Comparison of ENCODE assay signal across 8 cellular contexts in the genomic region with DNA sequence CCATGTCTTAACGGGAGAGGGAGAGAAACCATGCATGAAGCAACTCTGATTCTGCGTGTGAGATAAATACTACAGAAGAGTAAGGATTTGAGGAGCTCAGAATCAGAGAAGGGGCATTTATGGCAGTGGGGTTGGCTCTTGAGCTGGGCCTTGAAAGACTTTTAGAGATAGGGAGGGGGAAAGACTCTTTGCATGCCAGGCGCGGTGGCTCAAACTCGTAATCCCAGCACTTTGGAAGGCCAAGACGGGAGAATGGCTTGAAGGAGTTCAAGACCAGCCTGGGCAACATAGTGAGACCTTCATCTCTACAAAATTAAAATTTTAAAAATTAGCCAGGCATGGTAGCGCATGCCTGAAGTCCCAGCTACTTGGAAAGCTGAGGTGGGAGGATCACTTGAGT. TPM values are rescaled to one million over a fixed set of nuclear protein-coding genes. Genes with fewer than 3 reads are reported as not detected.
DNase-seq lines count a peak whose midpoint lies in the region; ATAC-seq, FAIRE-seq and TF ChIP-seq lines count a peak whose summit lies in the region.

No MANE protein-coding gene starts in this region.

- in situ Hi-C loops in K562 (cut with MboI), result no loop called here

- CTCF ChIA-PET in K562 (lab: Yijun Ruan, JAX; ENCODE audit: low intra/inter-chr PET ratio), result no interaction called here

- FAIRE-seq in K562 (lab: Jason Lieb, UNC), result no peak

- H3K79me2 ChIP-seq in K562 (ENCODE audit: control insufficient read depth, insufficient read depth, low read length), result no peaks in the 10 kb centered on the region

- peak overlapping the region; percentile 86 for H3K4me3 Mint-ChIP-seq in activated naive CD4-positive, alpha-beta T cell treated with anti-CD3 and anti-CD28 coated beads, Interleukin-2, amount 50 U/mL, for 24 hours

- H3K27me3 ChIP-seq in K562 (ENCODE audit: control insufficient read depth in 2 of 2, insufficient read depth in 2 of 2, low read length in 2 of 2) (peaks cover 6% of the 10 kb centered on the region in 2 experiments; a peak in 4 of 5 replicates), mucosa of stomach (ENCODE audit: control insufficient read depth, insufficient read depth, low read length) (no peaks in the 10 kb centered on the region), upper lobe of left lung (no peaks in the 10 kb centered on the region)

- H3K27ac ChIP-seq in K562 (ENCODE audit: extremely low read depth, low read depth, low read length), result no peak overlapping the region
- peak overlapping the region; percentile 92 to 98 (median 96) for H3K27ac ChIP-seq in upper lobe of left lung

- ATAC-seq in K562, result no peak
- ATAC-seq in upper lobe of left lung (ENCODE audit: low FRiP score in 2 of 2), result no peak
- ATAC-seq in HG03196 (IDR thresholded peaks at IDR 0.05; ENCODE audit: unreplicated experiment), result no peak

- TF ChIP-seq RAD21 in K562 (CRISPR knock-in tag; conservative IDR thresholded peaks at IDR 0.05 in 1 of 2, IDR thresholded peaks at IDR 0.05 in 1 of 2), result no peak

- H3K9me1 ChIP-seq in K562 (ENCODE audit: control insufficient read depth, insufficient read depth, low read length), result peaks cover 4% of the 10 kb centered on the region

- DNase-seq in activated naive CD4-positive, alpha-beta T cell (lab: John Stamatoyannopoulos, UW), result no peak
- DNase-seq in K562 (ENCODE audit: extremely low read depth in 1 of 4, low spot score in 3 of 4), result no peak
- DNase-seq in upper lobe of left lung, result no peak
- no peak for DNase-seq in NCI-H2196 (lab: John Stamatoyannopoulos, UW; ENCODE audit: unreplicated experiment)
- no peak for DNase-seq in NCI-H2171 (lab: John Stamatoyannopoulos, UW)

- H3K4me2 ChIP-seq in K562 (ENCODE audit: insufficient read depth, low read length), result peak overlapping the region; percentile 88

- H3K36me3 ChIP-seq in K562 (ENCODE audit: control insufficient read depth, insufficient read depth, low read length), result no peaks in the 10 kb centered on the region
- no peaks in the 10 kb centered on the region for H3K36me3 ChIP-seq in mucosa of stomach (ENCODE audit: control insufficient read depth, insufficient read depth, low read length)
- no peaks in the 10 kb centered on the region for H3K36me3 ChIP-seq in upper lobe of left lung

- peak overlapping the region; percentile 99 for H2AFZ ChIP-seq in K562 (ENCODE audit: low read depth, low read length)

- TF ChIP-seq EP300 in K562 (IDR thresholded peaks at IDR 0.05; ENCODE audit: low read length) (no peak), upper lobe of left lung (IDR thresholded peaks at IDR 0.05) (no peak)

- no TSS peak for BruUV-seq in K562 (replicated peaks; lab: Mats Ljungman, UMichigan)

- H4K20me1 ChIP-seq in K562 (replicated peaks; ENCODE audit: control insufficient read depth, insufficient read depth, low read length), result no peaks in the 10 kb centered on the region

- intact Hi-C loops in K562 (cut with micrococcal nuclease), result no loop called here

- H3K9me3 ChIP-seq in K562 (replicated peaks; ENCODE audit: control insufficient read depth, insufficient read depth, low read depth, low read length), result no peaks in the 10 kb centered on the region
- no peaks in the 10 kb centered on the region for H3K9me3 ChIP-seq in mucosa of stomach (ENCODE audit: control insufficient read depth, low read length)
- no peaks in the 10 kb centered on the region for H3K9me3 ChIP-seq in upper lobe of left lung

- TF ChIP-seq POLR2A in K562 (conservative IDR thresholded peaks at IDR 0.05) (no peak), upper lobe of left lung (IDR thresholded peaks at IDR 0.05) (no peak)

- 87% methylated on average over 5 of the region's 7 CpGs for WGBS in K562 (ENCODE audit: insufficient coverage, low coverage, missing lambda C conversion rate)
- 88 to 90% methylated on average over 7 of the region's 7 CpGs for WGBS in upper lobe of left lung, 2 donors

- H3K36me3 Mint-ChIP-seq in activated naive CD4-positive, alpha-beta T cell treated with anti-CD3 and anti-CD28 coated beads, Interleukin-2, amount 50 U/mL, for 24 hours, result no peaks in the 10 kb centered on the region

- H3K9ac ChIP-seq in K562 (ENCODE audit: insufficient read depth in 1 of 2, low read depth in 2 of 2, low read length in 2 of 2) (no peak overlapping the region), mucosa of stomach (ENCODE audit: low read length) (no peak overlapping the region)

- peaks cover 17% of the 10 kb centered on the region for H3K4me1 Mint-ChIP-seq in activated naive CD4-positive, alpha-beta T cell treated with anti-CD3 and anti-CD28 coated beads, Interleukin-2, amount 50 U/mL, for 24 hours

- H3K27me3 Mint-ChIP-seq in activated naive CD4-positive, alpha-beta T cell treated with anti-CD3 and anti-CD28 coated beads, Interleukin-2, amount 50 U/mL, for 24 hours, result no peaks in the 10 kb centered on the region

- TF ChIP-seq CTCF in K562 (IDR thresholded peaks at IDR 0.05 in 2 of 3, conservative IDR thresholded peaks at IDR 0.05 in 1 of 3; ENCODE audit: insufficient read depth in 2 of 3, low read depth in 1 of 3, low read length in 3 of 3), result no peak
- no peak for TF ChIP-seq CTCF in upper lobe of left lung (IDR thresholded peaks at IDR 0.05)

- no peak overlapping the region for H3K4me3 ChIP-seq in K562
- H3K4me3 ChIP-seq in mucosa of stomach (ENCODE audit: low read length), result peak overlapping the region; percentile 48
- peak overlapping the region in 3 of 4 donors; percentile 62 to 66 (median 65) for H3K4me3 ChIP-seq in upper lobe of left lung

- no peak overlapping the region for H3K27ac Mint-ChIP-seq in activated naive CD4-positive, alpha-beta T cell treated with anti-CD3 and anti-CD28 coated beads, Interleukin-2, amount 50 U/mL, for 24 hours

- H3K4me1 ChIP-seq in K562 (replicated peaks in 1 of 2; ENCODE audit: control insufficient read depth in 2 of 2, insufficient read depth in 2 of 2, low read length in 2 of 2) (peaks cover 23 to 37% of the 10 kb centered on the region in 2 experiments), mucosa of stomach (ENCODE audit: control insufficient read depth, insufficient read depth, low read length) (peaks cover 51% of the 10 kb centered on the region), upper lobe of left lung (peaks cover 39 to 62% (median 52%) of the 10 kb centered on the region in 4 donors)

- POLR2A ChIA-PET in K562 (lab: Yijun Ruan, JAX), result interaction anchor here (1.3 to 3.3 kb wide), 5 partner anchors 11 to 46 kb away, joined by 3 to 40 read pairs (median 10); no protein-coding TSS in a partner anchor

- no peaks in the 10 kb centered on the region for H3K9me3 Mint-ChIP-seq in activated naive CD4-positive, alpha-beta T cell treated with anti-CD3 and anti-CD28 coated beads, Interleukin-2, amount 50 U/mL, for 24 hours

RNA-seq across cellular contexts. Expression of gene ARMH1, which starts 0.7 kb away (rescaled TPM):
- 0.28 TPM in 1 of 2 replicates, not detected in the other for total RNA-seq in K562 (2011; cell fraction: chromatin; rRNA removed; ENCODE audit: low replicate concordance)
- not detected in 2 replicates for total RNA-seq in K562 (2011; cell fraction: nucleolus; rRNA removed)
- total RNA-seq in K562 (2011; cell fraction: nucleoplasm; rRNA removed), result not detected in 2 replicates
- total RNA-seq in K562 (2014; rRNA removed) (not detected in 2 replicates), K562 (2014; rRNA removed; fragmentation: Illumina TruSeq; extraction: Trizol) (not detected in 2 replicates), K562 (2015; rRNA removed; fragmentation: Illumina TruSeq; extraction: Trizol) (not detected in 2 replicates), K562 (2021) (0.49 TPM in 1 of 2 replicates, not detected in the other), upper lobe of left lung (10 to 100 TPM in 4 of 6 donors, 1 to 10 TPM in 2; 4.6 to 29.3 (median 13.0) TPM)
- polyA plus RNA-seq in K562 (2011; rRNA removed) (0.37 TPM in 1 of 2 replicates, not detected in the other), K562 (2014; fragmentation: Illumina TruSeq; extraction: Trizol) (not detected in 2 replicates), K562 (2014; fragmentation: Nextera tagmentation; extraction: Ambion mirVana) (not detected), K562 (2014; rRNA removed) (0.41 TPM in 1 of 2 replicates, not detected in the other)
- 0.07 and 0.72 TPM in 2 replicates for polyA plus RNA-seq in K562 (2011; cell fraction: cytosol; rRNA removed)
- polyA plus RNA-seq in K562 (2011; cell fraction: nucleus; rRNA removed), result 2.1 and 3.0 TPM in 2 replicates
- polyA plus RNA-seq in K562 (2012), result not detected in 2 replicates
- not detected in 2 replicates for polyA minus RNA-seq in K562 (2011; rRNA and poly(A)+ RNA removed)
- not detected in 2 replicates for polyA minus RNA-seq in K562 (2011; cell fraction: cytosol; rRNA and poly(A)+ RNA removed)
- not detected in 2 replicates for polyA minus RNA-seq in K562 (2011; cell fraction: nucleus; rRNA and poly(A)+ RNA removed)

RNA-seq across cellular contexts. Expression of gene TMEM53, which starts 0.9 kb away (rescaled TPM):
- 2.3 and 4.2 TPM in 2 replicates for total RNA-seq in K562 (2011; cell fraction: chromatin; rRNA removed; ENCODE audit: low replicate concordance)
- total RNA-seq in K562 (2011; cell fraction: nucleolus; rRNA removed), result 4.0 and 4.1 TPM in 2 replicates
- 3.8 and 5.0 TPM in 2 replicates for total RNA-seq in K562 (2011; cell fraction: nucleoplasm; rRNA removed)
- total RNA-seq in K562 (2014; rRNA removed) (2.0 and 4.7 TPM in 2 replicates), K562 (2014; rRNA removed; fragmentation: Illumina TruSeq; extraction: Trizol) (0.45 and 1.3 TPM in 2 replicates), K562 (2015; rRNA removed; fragmentation: Illumina TruSeq; extraction: Trizol) (1.8 and 2.1 TPM in 2 replicates), K562 (2021) (3.1 and 3.7 TPM in 2 replicates), upper lobe of left lung (10 to 100 TPM; 10.7 to 46.1 (median 19.7) TPM)
- polyA plus RNA-seq in K562 (2011; rRNA removed) (3.0 and 4.1 TPM in 2 replicates), K562 (2014; fragmentation: Illumina TruSeq; extraction: Trizol) (3.3 and 3.4 TPM in 2 replicates), K562 (2014; fragmentation: Nextera tagmentation; extraction: Ambion mirVana) (1 to 10 TPM in 1 of 2 experiments, under 1 TPM in 1; 0.23 to 1.9 TPM), K562 (2014; rRNA removed) (3.7 and 5.0 TPM in 2 replicates)
- 7.2 and 14.8 TPM in 2 replicates for polyA plus RNA-seq in K562 (2011; cell fraction: cytosol; rRNA removed)
- 2.6 and 2.7 TPM in 2 replicates for polyA plus RNA-seq in K562 (2011; cell fraction: nucleus; rRNA removed)
- 5.6 and 6.7 TPM in 2 replicates for polyA plus RNA-seq in K562 (2012)
- polyA minus RNA-seq in K562 (2011; rRNA and poly(A)+ RNA removed), result 2.1 and 2.7 TPM in 2 replicates
- polyA minus RNA-seq in K562 (2011; cell fraction: cytosol; rRNA and poly(A)+ RNA removed), result 2.1 and 4.9 TPM in 2 replicates
- 0.54 and 0.78 TPM in 2 replicates for polyA minus RNA-seq in K562 (2011; cell fraction: nucleus; rRNA and poly(A)+ RNA removed)

RNA-seq across cellular contexts. Expression of gene RNU5D-1, which starts 55.8 kb away (rescaled TPM):
- total RNA-seq in K562 (2011; cell fraction: chromatin; rRNA removed; ENCODE audit: low replicate concordance), result under 0.01 TPM in 2 replicates
- total RNA-seq in K562 (2011; cell fraction: nucleolus; rRNA removed), result under 0.01 TPM in 2 replicates
- total RNA-seq in K562 (2011; cell fraction: nucleoplasm; rRNA removed), result under 0.01 TPM in 2 replicates
- total RNA-seq in K562 (2014; rRNA removed) (not detected in 2 replicates), K562 (2014; rRNA removed; fragmentation: Illumina TruSeq; extraction: Trizol) (not detected in 2 replicates), K562 (2015; rRNA removed; fragmentation: Illumina TruSeq; extraction: Trizol) (under 0.01 TPM in 1 of 2 replicates, not detected in the other), K562 (2021) (not detected in 2 replicates), upper lobe of left lung (not detected)
- polyA plus RNA-seq in K562 (2011; rRNA removed) (under 0.01 TPM in 1 of 2 replicates, not detected in the other), K562 (2014; fragmentation: Illumina TruSeq; extraction: Trizol) (not detected in 2 replicates), K562 (2014; fragmentation: Nextera tagmentation; extraction: Ambion mirVana) (not detected), K562 (2014; rRNA removed) (not detected in 2 replicates)
- polyA plus RNA-seq in K562 (2011; cell fraction: cytosol; rRNA removed), result not detected in 2 replicates
- under 0.01 TPM in 2 replicates for polyA plus RNA-seq in K562 (2011; cell fraction: nucleus; rRNA removed)
- not detected in 2 replicates for polyA plus RNA-seq in K562 (2012)
- polyA minus RNA-seq in K562 (2011; rRNA and poly(A)+ RNA removed), result under 0.01 TPM in 2 replicates
- 577 and 1,449 TPM in 2 replicates for polyA minus RNA-seq in K562 (2011; cell fraction: cytosol; rRNA and poly(A)+ RNA removed)
- under 0.01 TPM in 2 replicates for polyA minus RNA-seq in K562 (2011; cell fraction: nucleus; rRNA and poly(A)+ RNA removed)
